Comparison of ENCODE assay signal across 1 cellular context in the genomic region with DNA sequence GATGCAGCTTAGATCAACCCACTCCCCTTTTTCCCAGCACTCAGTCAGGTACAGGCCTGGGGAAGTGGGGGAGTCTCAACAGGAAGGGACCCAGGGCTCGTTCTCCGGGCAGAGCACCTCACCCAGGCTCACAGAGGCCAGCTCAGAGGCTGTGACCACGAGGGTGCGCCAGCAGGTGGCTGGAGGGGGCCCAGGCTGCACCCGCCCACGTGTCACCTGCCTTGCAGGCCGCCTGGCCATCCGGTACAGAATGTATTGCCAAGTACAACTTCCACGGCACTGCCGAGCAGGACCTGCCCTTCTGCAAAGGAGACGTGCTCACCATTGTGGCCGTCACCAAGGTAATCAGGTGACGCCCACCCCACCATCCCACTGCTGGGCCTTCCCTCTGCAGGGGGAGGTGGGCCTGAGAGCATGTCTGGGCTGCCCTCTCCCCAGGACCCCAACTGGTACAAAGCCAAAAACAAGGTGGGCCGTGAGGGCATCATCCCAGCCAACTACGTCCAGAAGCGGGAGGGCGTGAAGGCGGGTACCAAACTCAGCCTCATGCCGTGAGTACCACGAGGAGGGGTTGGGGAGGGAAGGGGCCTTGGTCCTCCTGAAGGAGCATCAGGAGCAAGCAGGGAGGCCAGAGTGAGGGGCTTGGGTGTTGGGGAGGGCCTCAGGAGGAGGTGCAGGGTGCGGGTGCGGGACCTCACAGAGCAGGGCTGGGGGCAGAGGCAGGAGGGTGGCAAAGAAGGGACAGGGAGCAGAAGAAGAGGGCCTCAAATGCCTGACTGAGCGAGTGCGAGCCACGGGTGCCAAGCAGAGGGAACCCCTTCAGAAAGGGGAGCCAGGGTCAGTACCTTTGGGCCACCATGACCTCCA.
TF ChIP-seq lines count a peak whose summit lies in the region.

No MANE protein-coding gene starts in this region.

TF ChIP-seq in GM12878, 131 proteins besides CTCF, POLR2A, EP300 and RAD21 (continued from another document):
- TF ChIP-seq, protein P1, sequence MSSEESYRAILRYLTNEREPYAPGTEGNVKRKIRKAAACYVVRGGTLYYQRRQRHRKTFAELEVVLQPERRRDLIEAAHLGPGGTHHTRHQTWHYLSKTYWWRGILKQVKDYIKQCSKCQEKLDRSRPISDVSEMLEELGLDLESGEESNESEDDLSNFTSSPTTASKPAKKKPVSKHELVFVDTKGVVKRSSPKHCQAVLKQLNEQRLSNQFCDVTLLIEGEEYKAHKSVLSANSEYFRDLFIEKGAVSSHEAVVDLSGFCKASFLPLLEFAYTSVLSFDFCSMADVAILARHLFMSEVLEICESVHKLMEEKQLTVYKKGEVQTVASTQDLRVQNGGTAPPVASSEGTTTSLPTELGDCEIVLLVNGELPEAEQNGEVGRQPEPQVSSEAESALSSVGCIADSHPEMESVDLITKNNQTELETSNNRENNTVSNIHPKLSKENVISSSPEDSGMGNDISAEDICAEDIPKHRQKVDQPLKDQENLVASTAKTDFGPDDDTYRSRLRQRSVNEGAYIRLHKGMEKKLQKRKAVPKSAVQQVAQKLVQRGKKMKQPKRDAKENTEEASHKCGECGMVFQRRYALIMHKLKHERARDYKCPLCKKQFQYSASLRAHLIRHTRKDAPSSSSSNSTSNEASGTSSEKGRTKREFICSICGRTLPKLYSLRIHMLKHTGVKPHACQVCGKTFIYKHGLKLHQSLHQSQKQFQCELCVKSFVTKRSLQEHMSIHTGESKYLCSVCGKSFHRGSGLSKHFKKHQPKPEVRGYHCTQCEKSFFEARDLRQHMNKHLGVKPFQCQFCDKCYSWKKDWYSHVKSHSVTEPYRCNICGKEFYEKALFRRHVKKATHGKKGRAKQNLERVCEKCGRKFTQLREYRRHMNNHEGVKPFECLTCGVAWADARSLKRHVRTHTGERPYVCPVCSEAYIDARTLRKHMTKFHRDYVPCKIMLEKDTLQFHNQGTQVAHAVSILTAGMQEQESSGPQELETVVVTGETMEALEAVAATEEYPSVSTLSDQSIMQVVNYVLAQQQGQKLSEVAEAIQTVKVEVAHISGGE (CRISPR knock-in tag; IDR thresholded peaks at IDR 0.05) = no peak
- TF ChIP-seq POLR2AphosphoS2 (IDR thresholded peaks at IDR 0.05; ENCODE audit: low read depth, low read length) (peak; percentile 71; the same call in 1 of the 2 replicates), SMARCA5 (IDR thresholded peaks at IDR 0.05) (0 out of 2 replicates have a peak, but pooled peaks have one; percentile 33), LARP7 (IDR thresholded peaks at IDR 0.05) (peak; percentile 38; the same call in 1 of the 2 replicates), DPF2 (IDR thresholded peaks at IDR 0.05) (peak; percentile 57; the same call in 1 of the 2 replicates), NR2F1 (conservative IDR thresholded peaks at IDR 0.05) (0 out of 2 replicates have a peak, but pooled peaks have one; percentile 9)
TF ChIP-seq in GM12878: peak in this region for 22.
